Comparison of ENCODE assay signal across 23 cellular contexts in the genomic region with DNA sequence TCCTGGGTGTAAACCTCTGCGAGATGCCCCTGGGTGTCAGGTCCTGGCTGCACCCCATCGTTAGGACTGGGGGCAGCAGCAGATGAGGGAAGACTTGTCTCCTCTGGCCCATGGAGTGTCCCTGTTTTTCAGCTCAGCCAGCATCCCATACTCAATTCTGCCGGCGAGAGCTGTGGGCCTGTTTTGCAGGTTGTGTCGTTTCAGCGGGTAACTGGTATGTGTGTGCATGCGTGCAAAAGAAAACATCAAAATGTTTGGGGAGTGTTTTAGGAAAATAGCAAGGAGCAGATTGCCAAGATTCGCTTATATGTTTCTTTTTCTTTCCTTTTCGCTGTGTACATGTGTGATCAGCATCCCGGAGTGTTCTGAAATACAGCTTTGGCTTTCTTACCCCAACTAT.
"Had no signal": no experiment of that assay in that cellular context is flagged by ENCODE, and none has a peak within 500 bp of the region (broad histone marks: within the 10 kb centered on the region; RNA-seq: fewer than 3 reads in every experiment).

No MANE protein-coding gene starts in this region.

- ATAC-seq: activated naive CD8-positive, alpha-beta T cell treated with anti-CD3 and anti-CD28 coated beads, Interleukin-2, amount 50 U/mL, for 24 hours; esophagus mucosa; natural killer cell treated with Interleukin-12 subunit alpha and Interleukin-12 subunit beta and Interleukin-15 and Interleukin-18, amount 100 ng/mL, for 72 hours had no signal

- H3K27ac Mint-ChIP-seq: activated CD4-positive, alpha-beta memory T cell treated with anti-CD3 and anti-CD28 coated beads for 36 hours; activated naive CD4-positive, alpha-beta T cell treated with anti-CD3 and anti-CD28 coated beads, Interleukin-2, amount 10 ng/mL, durations not matched to agents 7 days and 5 days; activated naive CD8-positive, alpha-beta T cell treated with anti-CD3 and anti-CD28 coated beads, Interleukin-2, amount 50 U/mL, for 24 hours; dendritic cell treated with granulocyte-macrophage colony-stimulating factor and Interleukin-4, amounts not matched to agents 40 ng/mL and 50 ng/mL, for 4 days; natural killer cell treated with Interleukin-12 subunit alpha and Interleukin-12 subunit beta and Interleukin-15 and Interleukin-18, amount 100 ng/mL, for 72 hours; stimulated activated naive CD8-positive, alpha-beta T cell treated with anti-CD3 and anti-CD28 coated beads, Interleukin-15, Interleukin-2, amounts not matched to agents 100 ng/mL and 50 ng/mL, for 24 hours had no signal

- H3K27ac ChIP-seq: cardiac muscle cell, left ventricle myocardium inferior, spleen, tibial artery had no signal

- H3K27me3 Mint-ChIP-seq: activated CD4-positive, alpha-beta memory T cell treated with anti-CD3 and anti-CD28 coated beads for 36 hours; activated naive CD4-positive, alpha-beta T cell treated with anti-CD3 and anti-CD28 coated beads, Interleukin-2, amount 10 ng/mL, durations not matched to agents 7 days and 5 days; activated naive CD8-positive, alpha-beta T cell treated with anti-CD3 and anti-CD28 coated beads, Interleukin-2, amount 50 U/mL, for 24 hours; natural killer cell treated with Interleukin-12 subunit alpha and Interleukin-12 subunit beta and Interleukin-15 and Interleukin-18, amount 100 ng/mL, for 72 hours; stimulated activated naive CD8-positive, alpha-beta T cell treated with anti-CD3 and anti-CD28 coated beads, Interleukin-15, Interleukin-2, amounts not matched to agents 100 ng/mL and 50 ng/mL, for 24 hours had no signal

- H3K36me3 Mint-ChIP-seq: natural killer cell treated with Interleukin-12 subunit alpha and Interleukin-12 subunit beta and Interleukin-15 and Interleukin-18, amount 100 ng/mL, for 72 hours had no signal

- H3K4me3 ChIP-seq: cardiac muscle cell, left ventricle myocardium inferior, spleen, tibial artery had no signal

- H3K36me3 ChIP-seq: cardiac muscle cell, left ventricle myocardium inferior, tibial artery had no signal

- DNase-seq: activated CD4-positive, alpha-beta memory T cell treated with anti-CD3 and anti-CD28 coated beads for 36 hours; activated CD4-positive, alpha-beta T cell treated with anti-CD3 and anti-CD28 coated beads for 48 hours; activated effector memory CD4-positive, alpha-beta T cell treated with anti-CD3 and anti-CD28 coated beads, Interleukin-2, amount 50 U/mL, for 16 hours; activated naive CD4-positive, alpha-beta T cell treated with anti-CD3 and anti-CD28 coated beads, Interleukin-2, amount 10 ng/mL, durations not matched to agents 7 days and 5 days; activated naive CD8-positive, alpha-beta T cell treated with anti-CD3 and anti-CD28 coated beads, Interleukin-2, amount 50 U/mL, for 24 hours; activated T-cell treated with anti-CD3 and anti-CD28 coated beads, Interleukin-2, amount 50 U/mL, for 48 hours; effector CD8-positive, alpha-beta T cell; foreskin melanocyte; hippocampal formation; kidney glomerular epithelial cell; left ventricle myocardium inferior; midbrain; nucleus accumbens; posterior cingulate gyrus; spleen; stimulated activated CD4-positive, alpha-beta T cell treated with anti-CD3 and anti-CD28 coated beads, Interleukin-4, amount 100 ng/mL, for 1 hour; substantia nigra; tibial artery had no signal

- H3K9me3 Mint-ChIP-seq: activated CD4-positive, alpha-beta memory T cell treated with anti-CD3 and anti-CD28 coated beads for 36 hours; activated naive CD4-positive, alpha-beta T cell treated with anti-CD3 and anti-CD28 coated beads, Interleukin-2, amount 10 ng/mL, durations not matched to agents 7 days and 5 days; activated naive CD8-positive, alpha-beta T cell treated with anti-CD3 and anti-CD28 coated beads, Interleukin-2, amount 50 U/mL, for 24 hours; dendritic cell treated with granulocyte-macrophage colony-stimulating factor and Interleukin-4, amounts not matched to agents 40 ng/mL and 50 ng/mL, for 4 days; natural killer cell treated with Interleukin-12 subunit alpha and Interleukin-12 subunit beta and Interleukin-15 and Interleukin-18, amount 100 ng/mL, for 72 hours; stimulated activated naive CD8-positive, alpha-beta T cell treated with anti-CD3 and anti-CD28 coated beads, Interleukin-15, Interleukin-2, amounts not matched to agents 100 ng/mL and 50 ng/mL, for 24 hours had no signal

- H3K4me3 Mint-ChIP-seq: activated CD4-positive, alpha-beta memory T cell treated with anti-CD3 and anti-CD28 coated beads for 36 hours; activated naive CD4-positive, alpha-beta T cell treated with anti-CD3 and anti-CD28 coated beads, Interleukin-2, amount 10 ng/mL, durations not matched to agents 7 days and 5 days; activated naive CD8-positive, alpha-beta T cell treated with anti-CD3 and anti-CD28 coated beads, Interleukin-2, amount 50 U/mL, for 24 hours; dendritic cell treated with granulocyte-macrophage colony-stimulating factor and Interleukin-4, amounts not matched to agents 40 ng/mL and 50 ng/mL, for 4 days; natural killer cell treated with Interleukin-12 subunit alpha and Interleukin-12 subunit beta and Interleukin-15 and Interleukin-18, amount 100 ng/mL, for 72 hours; stimulated activated naive CD8-positive, alpha-beta T cell treated with anti-CD3 and anti-CD28 coated beads, Interleukin-15, Interleukin-2, amounts not matched to agents 100 ng/mL and 50 ng/mL, for 24 hours had no signal

- H3K9me3 ChIP-seq: left ventricle myocardium inferior, spleen, tibial artery had no signal

- H3K27me3 ChIP-seq: cardiac muscle cell, spleen, tibial artery had no signal
